In genomic region chr15:43052860-43053259, GRCh38 we compare ENCODE assay signal across 18 cellular contexts. TPM values are rescaled to one million over a fixed set of nuclear protein-coding genes. Genes with fewer than 3 reads are reported as not detected.
A peak's percentile ranks its signal among the peaks of the same experiment; 100 is the strongest.
DNase-seq lines count a peak whose midpoint lies in the region; ATAC-seq, FAIRE-seq and TF ChIP-seq lines count a peak whose summit lies in the region.
"Had no signal": no experiment of that assay in that cellular context is flagged by ENCODE, and none has a peak within 500 bp of the region (broad histone marks: within the 10 kb centered on the region; RNA-seq: fewer than 3 reads in every experiment).

No MANE protein-coding gene starts in this region.

- H3K4me1 Mint-ChIP-seq in CD4-positive, CD25-positive, alpha-beta regulatory T cell, result peaks cover 0 to 6% (median 3%) of the 10 kb centered on the region in 4 donors
- H3K4me1 Mint-ChIP-seq in T-helper 17 cell, result peaks cover 7% of the 10 kb centered on the region
- H3K4me1 Mint-ChIP-seq in central memory CD8-positive, alpha-beta T cell, result no peaks in the 10 kb centered on the region
- H3K4me1 Mint-ChIP-seq: GM23338 had no signal

- no peak for TF ChIP-seq CTCF in pancreas (IDR thresholded peaks at IDR 0.05)
- TF ChIP-seq CTCF in heart right ventricle (IDR thresholded peaks at IDR 0.05), result no peak

- peaks cover 62% of the 10 kb centered on the region for H3K36me3 Mint-ChIP-seq in CD4-positive, CD25-positive, alpha-beta regulatory T cell
- H3K36me3 Mint-ChIP-seq in T-helper 17 cell (ENCODE audit: low read depth), result peaks cover 6% of the 10 kb centered on the region
- H3K36me3 Mint-ChIP-seq in central memory CD8-positive, alpha-beta T cell (ENCODE audit: insufficient read depth), result peaks cover 62% of the 10 kb centered on the region

- H3K27me3 Mint-ChIP-seq in CD4-positive, CD25-positive, alpha-beta regulatory T cell, result no peaks in the 10 kb centered on the region
- no peaks in the 10 kb centered on the region for H3K27me3 Mint-ChIP-seq in T-helper 17 cell
- no peaks in the 10 kb centered on the region for H3K27me3 Mint-ChIP-seq in central memory CD8-positive, alpha-beta T cell
- H3K27me3 Mint-ChIP-seq: CD4-positive, alpha-beta T cell had no signal

- H3K4me1 ChIP-seq in CD4-positive, CD25-positive, alpha-beta regulatory T cell (ENCODE audit: control insufficient read depth, insufficient read depth, low read length, poor library complexity, severe bottlenecking), result no peaks in the 10 kb centered on the region
- H3K4me1 ChIP-seq in pancreas, result peaks cover 0 to 7% (median 0%) of the 10 kb centered on the region in 3 donors
- H3K4me1 ChIP-seq in heart right ventricle, result peaks cover 0 to 7% (median 0%) of the 10 kb centered on the region in 9 donors
- H3K4me1 ChIP-seq: BE2C, Caco-2 had no signal

- H3K9me3 Mint-ChIP-seq in CD4-positive, CD25-positive, alpha-beta regulatory T cell, result no peaks in the 10 kb centered on the region
- H3K9me3 Mint-ChIP-seq in central memory CD8-positive, alpha-beta T cell, result no peaks in the 10 kb centered on the region
- H3K9me3 Mint-ChIP-seq: CD4-positive, alpha-beta T cell; GM23338 had no signal

- 20 to 35% methylated on average over 1 of the region's 1 CpG for WGBS in pancreas, 2 donors
- 53 to 61% methylated on average over 1 of the region's 1 CpG for WGBS in heart right ventricle, 2 donors

- H3K36me3 ChIP-seq in CD4-positive, CD25-positive, alpha-beta regulatory T cell (ENCODE audit: control insufficient read depth, insufficient read depth, low read length), result peaks cover 67% of the 10 kb centered on the region
- peaks cover 0 to 33% (median 9%) of the 10 kb centered on the region in 3 donors for H3K36me3 ChIP-seq in pancreas
- peaks cover 0 to 100% (median 54%) of the 10 kb centered on the region in 9 donors for H3K36me3 ChIP-seq in heart right ventricle

- intact Hi-C loops in pancreas (cut with DNase I), result no loop called here
- intact Hi-C loops in sciatic nerve (cut with DNase I), result no loop called here
- intact Hi-C loops in heart right ventricle (cut with DNase I), result loop anchor here in 1 of 10 donors (10.0 kb wide), 1 partner anchor 102 kb away; no protein-coding TSS in a partner anchor

- H3K27me3 ChIP-seq in CD4-positive, CD25-positive, alpha-beta regulatory T cell (ENCODE audit: control insufficient read depth, insufficient read depth, low read length), result no peaks in the 10 kb centered on the region
- H3K27me3 ChIP-seq in pancreas (no peaks in the 10 kb centered on the region), heart right ventricle (no peaks in the 10 kb centered on the region)
- H3K27me3 ChIP-seq: BE2C had no signal

- H3K27ac ChIP-seq in CD4-positive, CD25-positive, alpha-beta regulatory T cell (ENCODE audit: insufficient read depth, low read length, poor library complexity, severe bottlenecking), result no peak overlapping the region
- H3K27ac ChIP-seq in pancreas, result no peak overlapping the region
- no peak overlapping the region for H3K27ac ChIP-seq in heart right ventricle

- no peaks in the 10 kb centered on the region for H3K9me3 ChIP-seq in CD4-positive, CD25-positive, alpha-beta regulatory T cell (ENCODE audit: control insufficient read depth in 2 of 2, low read length in 2 of 2)
- H3K9me3 ChIP-seq in T-helper 17 cell (ENCODE audit: control insufficient read depth, low read length, poor library complexity, severe bottlenecking) (no peaks in the 10 kb centered on the region), pancreas (no peaks in the 10 kb centered on the region), heart right ventricle (no peaks in the 10 kb centered on the region)
- H3K9me3 ChIP-seq: BE2C, Caco-2 had no signal

- FAIRE-seq in pancreas (lab: Jason Lieb, UNC), result no peak
- FAIRE-seq: D721Med, H54 had no signal

- H3K27ac Mint-ChIP-seq in CD4-positive, CD25-positive, alpha-beta regulatory T cell, result peak overlapping the region in 2 of 3 donors; percentile 0 to 22
- H3K27ac Mint-ChIP-seq in T-helper 17 cell, result peak overlapping the region; percentile 59
- peak overlapping the region; percentile 51 for H3K27ac Mint-ChIP-seq in central memory CD8-positive, alpha-beta T cell (ENCODE audit: low read depth)
- H3K27ac Mint-ChIP-seq: CD4-positive, alpha-beta T cell; GM23338 had no signal

- no peak for ATAC-seq in CD4-positive, CD25-positive, alpha-beta regulatory T cell (ENCODE audit: low read depth in 2 of 2)
- ATAC-seq in T-helper 17 cell, result no peak
- ATAC-seq in central memory CD8-positive, alpha-beta T cell (replicated peaks; ENCODE audit: extremely low read depth, poor library complexity, severe bottlenecking), result no peak
- ATAC-seq in pancreas, result peak; percentile 27 to 92 (median 79)
- ATAC-seq in sciatic nerve, result no peak
- no peak for ATAC-seq in heart right ventricle
- ATAC-seq: GM23338 had no signal

- DNase-seq in CD4-positive, CD25-positive, alpha-beta regulatory T cell, result no peak
- DNase-seq in T-helper 17 cell (no peak), pancreas (no peak), sciatic nerve (ENCODE audit: low spot score) (no peak), NCI-H345 (lab: John Stamatoyannopoulos, UW) (no peak), heart right ventricle (no peak)
- DNase-seq in central memory CD8-positive, alpha-beta T cell (ENCODE audit: low spot score in 2 of 2), result no peak
- DNase-seq: BE2C; C1 segment of cervical spinal cord; Caco-2; CD4-positive, alpha-beta T cell; DMS153; DMS79; GF-D8; HCEC 1CT had no signal

- no peak overlapping the region for H3K4me3 Mint-ChIP-seq in CD4-positive, CD25-positive, alpha-beta regulatory T cell
- H3K4me3 Mint-ChIP-seq in T-helper 17 cell, result no peak overlapping the region
- no peak overlapping the region for H3K4me3 Mint-ChIP-seq in central memory CD8-positive, alpha-beta T cell
- H3K4me3 Mint-ChIP-seq: CD4-positive, alpha-beta T cell; GM23338 had no signal

- H3K4me3 ChIP-seq in CD4-positive, CD25-positive, alpha-beta regulatory T cell (ENCODE audit: low read depth, low read length), result no peak overlapping the region
- H3K4me3 ChIP-seq in pancreas, result no peak overlapping the region
- no peak overlapping the region for H3K4me3 ChIP-seq in heart right ventricle
- H3K4me3 ChIP-seq: GM23338 had no signal

RNA-seq across cellular contexts. Expression of gene UBR1, which starts 53.0 kb away (rescaled TPM):
- 48.2 TPM for total RNA-seq in CD4-positive, CD25-positive, alpha-beta regulatory T cell
- 10 to 100 TPM; 15.9 to 18.7 (median 17.3) TPM for polyA plus RNA-seq in CD4-positive, CD25-positive, alpha-beta regulatory T cell
- total RNA-seq in T-helper 17 cell (10 to 100 TPM; 42.4 to 56.7 TPM), pancreas (10 to 100 TPM; 13.3 to 19.8 (median 14.7) TPM), sciatic nerve (47.0 TPM), heart right ventricle (10 to 100 TPM; 19.2 to 46.2 (median 28.1) TPM)
- polyA plus RNA-seq in pancreas (1 to 10 TPM; 4.6 to 5.7 TPM), heart right ventricle (1 to 10 TPM; 3.8 to 4.8 TPM)

Comparison
In these comparisons a context has a peak if more than half of its experiments do, and no peak if none do; other contexts are left out.
1. ATAC-seq: peak in pancreas (4 of 4); none in CD4-positive, CD25-positive, alpha-beta regulatory T cell (0 of 2), T-helper 17 cell (single experiment), central memory CD8-positive, alpha-beta T cell (single experiment), sciatic nerve (single experiment) and heart right ventricle (0 of 8).
2. Peak in every context shown above with its lines, with median percentiles within 50 percentile points of each other: H3K27ac Mint-ChIP-seq.